ENCODE assay signal across 9 cellular contexts in the genomic region with DNA sequence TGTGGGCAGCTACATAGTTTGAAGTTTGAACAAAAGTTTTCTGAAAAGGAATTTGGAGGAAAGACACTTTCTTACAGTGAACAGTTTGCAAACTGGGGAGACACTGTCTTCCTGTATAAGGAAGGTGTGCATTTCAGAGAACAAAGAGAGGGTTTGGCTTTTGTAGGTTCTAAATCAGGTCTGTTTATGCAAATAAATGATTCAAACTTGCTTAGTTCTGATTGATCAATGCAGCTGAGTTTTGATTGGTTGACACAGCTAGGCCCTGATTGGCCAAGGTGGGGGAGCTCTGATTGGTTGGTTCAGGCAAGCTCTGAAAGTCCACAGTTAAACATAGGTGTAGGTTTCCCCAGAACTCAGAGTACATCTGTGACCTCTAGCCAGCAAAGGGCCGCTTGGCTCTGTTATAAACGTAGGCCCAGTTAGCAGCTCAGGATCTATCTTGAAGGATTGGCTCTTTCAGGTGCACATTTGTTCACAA.
DNase-seq lines count a peak whose midpoint lies in the region; ATAC-seq and TF ChIP-seq lines count a peak whose summit lies in the region.
"Had no signal": no experiment of that assay in that cellular context is flagged by ENCODE, and none has a peak within 500 bp of the region (broad histone marks: within the 10 kb centered on the region; RNA-seq: fewer than 3 reads in every experiment).

No MANE protein-coding gene starts in this region.

- H3K4me1 ChIP-seq in CD8-positive, alpha-beta T cell (ENCODE audit: insufficient read depth, low read length) = peaks cover 30% of the 10 kb centered on the region

- H3K36me3 Mint-ChIP-seq in CD8-positive, alpha-beta T cell = no peaks in the 10 kb centered on the region
- peaks cover 7% of the 10 kb centered on the region for H3K36me3 Mint-ChIP-seq in activated CD4-positive, alpha-beta memory T cell treated with anti-CD3 and anti-CD28 coated beads for 36 hours
- no peaks in the 10 kb centered on the region for H3K36me3 Mint-ChIP-seq in Calu3 (ENCODE audit: insufficient read depth, unreplicated experiment)

- H3K9me3 ChIP-seq in CD8-positive, alpha-beta T cell (ENCODE audit: low read length) = no peaks in the 10 kb centered on the region

- BruUV-seq in Calu3 (replicated peaks; lab: Mats Ljungman, UMichigan) = no TSS peak

- peaks cover 33% of the 10 kb centered on the region for H3K4me1 Mint-ChIP-seq in CD8-positive, alpha-beta T cell (ENCODE audit: low read depth)
- peaks cover 74% of the 10 kb centered on the region for H3K4me1 Mint-ChIP-seq in activated CD4-positive, alpha-beta memory T cell treated with anti-CD3 and anti-CD28 coated beads for 36 hours (ENCODE audit: low read depth)
- no peaks in the 10 kb centered on the region for H3K4me1 Mint-ChIP-seq in Calu3 (ENCODE audit: low read depth, unreplicated experiment)

- H3K36me3 ChIP-seq in CD8-positive, alpha-beta T cell (ENCODE audit: insufficient read depth, low read length) = no peaks in the 10 kb centered on the region

- intact Hi-C loops in CD8-positive, alpha-beta T cell (cut with DNase I, micrococcal nuclease) = loop anchor here in 1 of 2 experiments (5.0 kb wide), 1 partner anchor 137 kb away; no protein-coding TSS in a partner anchor
- intact Hi-C loops in activated CD4-positive, alpha-beta memory T cell treated with anti-CD3 and anti-CD28 coated beads for 36 hours (cut with micrococcal nuclease) = loop anchor here (1.0 to 5.0 kb wide), 4 partner anchors 8 to 452 kb away; partner anchors contain the start of genes CASP3, CENPU, IRF2 and PRIMPOL
- intact Hi-C loops in Calu3 (cut with micrococcal nuclease; ENCODE audit: unreplicated experiment) = no loop called here

- peaks cover 7% of the 10 kb centered on the region for H3K9me3 Mint-ChIP-seq in CD8-positive, alpha-beta T cell
- peaks cover 18% of the 10 kb centered on the region for H3K9me3 Mint-ChIP-seq in activated CD4-positive, alpha-beta memory T cell treated with anti-CD3 and anti-CD28 coated beads for 36 hours
- H3K9me3 Mint-ChIP-seq in Calu3 (ENCODE audit: low read depth, unreplicated experiment) = peaks cover 4% of the 10 kb centered on the region

- TF ChIP-seq CTCF in CD8-positive, alpha-beta T cell (IDR thresholded peaks at IDR 0.05) = no peak
- no peak for TF ChIP-seq CTCF in Calu3 (IDR thresholded peaks at IDR 0.05; ENCODE audit: unreplicated experiment)

- H3K27ac Mint-ChIP-seq in CD8-positive, alpha-beta T cell = peak overlapping the region; percentile 45
- H3K27ac Mint-ChIP-seq in activated CD4-positive, alpha-beta memory T cell treated with anti-CD3 and anti-CD28 coated beads for 36 hours = peak overlapping the region; percentile 91
- H3K27ac Mint-ChIP-seq in Calu3 (ENCODE audit: unreplicated experiment) = no peak overlapping the region
- H3K27ac Mint-ChIP-seq: nephron had no signal

- H3K4me3 Mint-ChIP-seq in CD8-positive, alpha-beta T cell = no peak overlapping the region
- peak overlapping the region; percentile 45 for H3K4me3 Mint-ChIP-seq in activated CD4-positive, alpha-beta memory T cell treated with anti-CD3 and anti-CD28 coated beads for 36 hours
- no peak overlapping the region for H3K4me3 Mint-ChIP-seq in Calu3 (ENCODE audit: low read depth, unreplicated experiment)
- H3K4me3 Mint-ChIP-seq: nephron had no signal

- H3K27me3 ChIP-seq in CD8-positive, alpha-beta T cell (ENCODE audit: insufficient read depth, low read length) = no peaks in the 10 kb centered on the region

- H3K27me3 Mint-ChIP-seq in CD8-positive, alpha-beta T cell (ENCODE audit: low read depth) = no peaks in the 10 kb centered on the region
- peaks cover 3% of the 10 kb centered on the region for H3K27me3 Mint-ChIP-seq in activated CD4-positive, alpha-beta memory T cell treated with anti-CD3 and anti-CD28 coated beads for 36 hours
- no peaks in the 10 kb centered on the region for H3K27me3 Mint-ChIP-seq in Calu3 (ENCODE audit: unreplicated experiment)

- DNase-seq in CD8-positive, alpha-beta T cell = peak in 2 of 7 experiments; percentile 10 to 44
- peak; percentile 74 for DNase-seq in activated CD4-positive, alpha-beta memory T cell treated with anti-CD3 and anti-CD28 coated beads for 36 hours
- DNase-seq in Calu3 = no peak
- DNase-seq in amygdala (lab: John Stamatoyannopoulos, UW) = no peak
- no peak for DNase-seq in 8988T

- no peak overlapping the region for H3K4me3 ChIP-seq in CD8-positive, alpha-beta T cell (ENCODE audit: low read depth, low read length)

- CTCF ChIA-PET in CD8-positive, alpha-beta T cell (lab: Charles Lee) = interaction anchor here (0.8 to 4.2 kb wide), 3 partner anchors 12 to 103 kb away, joined by 3 to 18 read pairs (median 4); no protein-coding TSS in a partner anchor
- CTCF ChIA-PET in activated CD4-positive, alpha-beta memory T cell treated with anti-CD3 and anti-CD28 coated beads for 36 hours (lab: Charles Lee) = interaction anchor here (0.7 to 6.0 kb wide), 9 partner anchors 12 to 295 kb away, joined by 3 to 78 read pairs (median 5); no protein-coding TSS in a partner anchor
- CTCF ChIA-PET in Calu3 (lab: Charles Lee) = no interaction called here

- no peak for ATAC-seq in CD8-positive, alpha-beta T cell
- peak; percentile 34 for ATAC-seq in GM19025 (IDR thresholded peaks at IDR 0.05; ENCODE audit: low read depth, unreplicated experiment)
- ATAC-seq in HG02973 (IDR thresholded peaks at IDR 0.05; ENCODE audit: unreplicated experiment) = peak; percentile 24
- ATAC-seq in SK-N-SH treated with all-trans-retinoic acid at 6 μM for 48 hours = no peak

- POLR2A ChIA-PET in CD8-positive, alpha-beta T cell (lab: Charles Lee) = interaction anchor here (1.1 to 2.7 kb wide), 2 partner anchors 13 to 214 kb away, joined by 3 to 11 read pairs; no protein-coding TSS in a partner anchor
- POLR2A ChIA-PET in activated CD4-positive, alpha-beta memory T cell treated with anti-CD3 and anti-CD28 coated beads for 36 hours (lab: Charles Lee) = interaction anchor here (0.9 to 5.0 kb wide), 8 partner anchors 9 to 454 kb away, joined by 3 to 65 read pairs (median 10); partner anchors contain the start of genes CENPU and IRF2

- H3K27ac ChIP-seq in CD8-positive, alpha-beta T cell (ENCODE audit: low read depth, low read length) = no peak overlapping the region

TF ChIP-seq in SK-N-SH treated with all-trans-retinoic acid at 6 μM for 48 hours, 23 proteins besides CTCF, POLR2A, EP300 and RAD21 (continues in another document):
- TF ChIP-seq TOX (CRISPR knock-in tag; IDR thresholded peaks at IDR 0.05; ENCODE audit: borderline replicate concordance) (no peak), OSR1 (CRISPR knock-in tag; IDR thresholded peaks at IDR 0.05) (no peak), BACH2 (CRISPR knock-in tag; IDR thresholded peaks at IDR 0.05; ENCODE audit: borderline replicate concordance) (no peak), SNAI2 (CRISPR knock-in tag; IDR thresholded peaks at IDR 0.05) (no peak), POU6F1 (CRISPR knock-in tag; IDR thresholded peaks at IDR 0.05; ENCODE audit: borderline replicate concordance, low read depth) (no peak), ARNTL (CRISPR knock-in tag; IDR thresholded peaks at IDR 0.05; ENCODE audit: borderline replicate concordance, low read depth) (no peak), ZFP30 (CRISPR knock-in tag; IDR thresholded peaks at IDR 0.05) (no peak), ZNF8 (CRISPR knock-in tag; IDR thresholded peaks at IDR 0.05) (no peak), CSDC2 (CRISPR knock-in tag; IDR thresholded peaks at IDR 0.05) (no peak), GLIS3 (CRISPR knock-in tag; IDR thresholded peaks at IDR 0.05) (no peak), TCF4 (CRISPR knock-in tag; IDR thresholded peaks at IDR 0.05; ENCODE audit: borderline replicate concordance) (no peak), CSRNP3 (CRISPR knock-in tag; IDR thresholded peaks at IDR 0.05) (no peak), ZC3H10 (CRISPR knock-in tag; IDR thresholded peaks at IDR 0.05) (no peak)
- TF ChIP-seq, protein P1, sequence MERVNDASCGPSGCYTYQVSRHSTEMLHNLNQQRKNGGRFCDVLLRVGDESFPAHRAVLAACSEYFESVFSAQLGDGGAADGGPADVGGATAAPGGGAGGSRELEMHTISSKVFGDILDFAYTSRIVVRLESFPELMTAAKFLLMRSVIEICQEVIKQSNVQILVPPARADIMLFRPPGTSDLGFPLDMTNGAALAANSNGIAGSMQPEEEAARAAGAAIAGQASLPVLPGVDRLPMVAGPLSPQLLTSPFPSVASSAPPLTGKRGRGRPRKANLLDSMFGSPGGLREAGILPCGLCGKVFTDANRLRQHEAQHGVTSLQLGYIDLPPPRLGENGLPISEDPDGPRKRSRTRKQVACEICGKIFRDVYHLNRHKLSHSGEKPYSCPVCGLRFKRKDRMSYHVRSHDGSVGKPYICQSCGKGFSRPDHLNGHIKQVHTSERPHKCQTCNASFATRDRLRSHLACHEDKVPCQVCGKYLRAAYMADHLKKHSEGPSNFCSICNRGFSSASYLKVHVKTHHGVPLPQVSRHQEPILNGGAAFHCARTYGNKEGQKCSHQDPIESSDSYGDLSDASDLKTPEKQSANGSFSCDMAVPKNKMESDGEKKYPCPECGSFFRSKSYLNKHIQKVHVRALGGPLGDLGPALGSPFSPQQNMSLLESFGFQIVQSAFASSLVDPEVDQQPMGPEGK (CRISPR knock-in tag; IDR thresholded peaks at IDR 0.05; ENCODE audit: borderline replicate concordance) = no peak

Comparison
In these comparisons a context has a peak if more than half of its experiments do, and no peak if none do; other contexts are left out.
1. ATAC-seq: peak in GM19025 (single experiment) and HG02973 (single experiment); none in CD8-positive, alpha-beta T cell (single experiment) and SK-N-SH treated with all-trans-retinoic acid at 6 μM for 48 hours (single experiment).